15 cellular contexts compared by ENCODE assay signal in the genomic region with DNA sequence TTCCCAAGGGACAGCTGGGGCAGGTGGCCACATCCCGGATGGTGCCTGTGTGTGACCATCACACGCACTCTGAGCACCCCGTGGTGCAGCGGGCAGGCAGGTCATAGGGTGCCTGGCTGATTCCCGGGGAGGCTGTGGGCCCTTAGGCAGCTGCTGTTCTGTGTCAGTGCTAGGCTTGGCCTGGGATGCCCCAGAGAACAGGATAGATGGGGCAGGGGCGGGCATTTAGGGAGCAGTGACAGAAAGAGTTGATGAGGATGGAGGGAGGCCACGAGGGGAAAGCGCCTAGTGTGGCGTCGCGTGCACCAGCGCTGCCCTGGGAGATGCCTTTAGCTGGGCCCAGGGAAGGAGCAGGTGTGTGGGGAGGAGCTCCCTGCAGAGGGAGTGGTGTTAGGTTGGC. TPM values are rescaled to one million over a fixed set of nuclear protein-coding genes. Genes with fewer than 3 reads are reported as not detected.
"Had no signal": no experiment of that assay in that cellular context is flagged by ENCODE, and none has a peak within 500 bp of the region (broad histone marks: within the 10 kb centered on the region; RNA-seq: fewer than 3 reads in every experiment).

No MANE protein-coding gene starts in this region.

RNA-seq across cellular contexts. Expression of gene PSG8, which starts 1.4 kb away (rescaled TPM):
- total RNA-seq: stomach, subcutaneous adipose tissue, suprapubic skin, temporal lobe, testis, thoracic aorta, thyroid gland, tibial nerve, transverse colon, upper lobe of left lung, upper lobe of right lung, ureter, urinary bladder, uterus, vagina had no signal
- polyA plus RNA-seq: urinary bladder had no signal

RNA-seq across cellular contexts. Expression of gene PSG3, which starts 26.6 kb away (rescaled TPM):
- total RNA-seq: stomach, subcutaneous adipose tissue, suprapubic skin, temporal lobe, thoracic aorta, thyroid gland, tibial nerve, transverse colon, upper lobe of left lung, upper lobe of right lung, ureter, urinary bladder, uterus, vagina had no signal
- polyA plus RNA-seq: stomach, urinary bladder had no signal
